25 cellular contexts compared by ENCODE assay signal in the genomic region with DNA sequence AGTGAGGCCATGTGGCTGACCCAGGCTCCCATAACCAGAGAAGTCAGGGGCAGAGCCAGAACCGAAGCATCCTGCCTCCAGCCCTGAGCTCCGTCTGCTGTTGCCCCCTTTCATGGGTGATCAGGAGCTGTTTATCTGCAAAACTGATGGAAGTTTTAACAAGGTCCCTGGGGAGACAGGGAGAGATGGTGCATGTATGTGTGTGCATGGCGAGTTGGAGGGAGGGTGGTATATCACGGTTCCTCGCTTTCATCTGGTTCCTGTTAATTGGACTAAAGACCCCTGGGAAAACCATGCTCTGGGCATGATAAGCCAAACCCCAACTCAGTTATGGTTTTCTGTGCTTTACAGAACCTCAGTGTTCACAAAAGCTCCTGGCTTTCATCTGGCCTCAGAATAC.
"Had no signal": no experiment of that assay in that cellular context is flagged by ENCODE, and none has a peak within 500 bp of the region (broad histone marks: within the 10 kb centered on the region; RNA-seq: fewer than 3 reads in every experiment).

No MANE protein-coding gene starts in this region.

- H3K9me3 ChIP-seq: heart left ventricle, neutrophil, prostate gland, right atrium auricular region, testis, tibial artery had no signal

- H3K36me3 ChIP-seq: esophagus muscularis mucosa, gastroesophageal sphincter, heart left ventricle, left lung, neutrophil, prostate gland, right atrium auricular region, tibial artery had no signal

- H3K4me3 ChIP-seq: coronary artery, esophagus muscularis mucosa, gastroesophageal sphincter, heart left ventricle, hepatocyte, left lung, prostate gland, right atrium auricular region, testis, tibial artery had no signal

- H3K9ac ChIP-seq: parathyroid adenoma had no signal

- H3K27me3 ChIP-seq: foreskin keratinocyte, hepatocyte, right atrium auricular region, testis had no signal

- DNase-seq: dermis blood vessel endothelial cell; effector memory CD4-positive, alpha-beta T cell; foreskin keratinocyte; heart left ventricle; kidney; left lung; mesendoderm; natural killer cell; stimulated activated CD4-positive, alpha-beta T cell treated with anti-CD3 and anti-CD28 coated beads, Interleukin-2, amount 100 ng/mL, for 24 hours; stimulated activated CD4-positive, alpha-beta T cell treated with anti-CD3 and anti-CD28 coated beads, Interleukin-4, amount 100 ng/mL, for 24 hours; stimulated activated naive CD8-positive, alpha-beta T cell treated with anti-CD3 and anti-CD28 coated beads, Interleukin-15, Interleukin-2, amounts not matched to agents 100 U/mL and 50 U/mL, for 24 hours; substantia nigra; testis; tibial artery had no signal

- H2AFZ ChIP-seq: hepatocyte, parathyroid adenoma had no signal

- H3K4me2 ChIP-seq: hepatocyte had no signal

- H3K27ac ChIP-seq: coronary artery, esophagus muscularis mucosa, foreskin keratinocyte, gastroesophageal sphincter, heart left ventricle, hepatocyte, left lung, neutrophil, parathyroid adenoma, prostate gland, right atrium auricular region, testis, tibial artery had no signal

- H3K4me1 ChIP-seq: foreskin keratinocyte, left lung, prostate gland, right atrium auricular region, testis, tibial artery had no signal

- ATAC-seq: foreskin keratinocyte; gastroesophageal sphincter; heart left ventricle; left lung; natural killer cell; sciatic nerve; stimulated activated effector memory CD8-positive, alpha-beta T cell treated with anti-CD3 and anti-CD28 coated beads, Interleukin-12 subunit alpha, Interleukin-12 subunit beta, amount 100 ng/mL, for 72 hours; stimulated activated naive CD8-positive, alpha-beta T cell treated with anti-CD3 and anti-CD28 coated beads, Interleukin-15, Interleukin-2, amounts not matched to agents 100 U/mL and 50 U/mL, for 24 hours had no signal

- FAIRE-seq: endothelial cell of umbilical vein, kidney had no signal

- H3K79me2 ChIP-seq: hepatocyte, parathyroid adenoma had no signal
